ENCODE assay signal across 10 cellular contexts in genomic region chr19:52191951-52192350, GRCh38. TPM values are rescaled to one million over a fixed set of nuclear protein-coding genes. Genes with fewer than 3 reads are reported as not detected.
A peak's percentile ranks its signal among the peaks of the same experiment; 100 is the strongest.
DNase-seq lines count a peak whose midpoint lies in the region; ATAC-seq and TF ChIP-seq lines count a peak whose summit lies in the region.
"Had no signal": no experiment of that assay in that cellular context is flagged by ENCODE, and none has a peak within 500 bp of the region (broad histone marks: within the 10 kb centered on the region; RNA-seq: fewer than 3 reads in every experiment).

No MANE protein-coding gene starts in this region.

- H3F3A ChIP-seq in OCI-LY1 (ENCODE audit: insufficient read depth, low read length) = no peaks in the 10 kb centered on the region

- peaks cover 24% of the 10 kb centered on the region for H3K4me1 ChIP-seq in OCI-LY1 (ENCODE audit: insufficient read depth, low read length, severe bottlenecking)
- peaks cover 3 to 7% of the 10 kb centered on the region in 2 donors for H3K4me1 ChIP-seq in esophagus (ENCODE audit: control insufficient read depth in 2 of 2, insufficient read depth in 2 of 2, low read length in 1 of 2)

- CTCF ChIA-PET in Calu3 (lab: Charles Lee) = no interaction called here

- peaks cover 55% of the 10 kb centered on the region for H3K36me3 ChIP-seq in OCI-LY1 (ENCODE audit: insufficient read depth, low read length)
- H3K36me3 ChIP-seq in esophagus (ENCODE audit: control insufficient read depth in 2 of 2, insufficient read depth in 2 of 2, low read length in 1 of 2) = peaks cover 6 to 9% of the 10 kb centered on the region in 2 donors

- DNase-seq in Calu3 (no peak), osteocyte (ENCODE audit: extremely low spot score, unreplicated experiment) (no peak), SW 1271 (lab: John Stamatoyannopoulos, UW) (no peak), omental fat pad (ENCODE audit: low spot score) (no peak), left lobe of liver (ENCODE audit: low spot score) (no peak), SHP77 (lab: John Stamatoyannopoulos, UW) (no peak)
- DNase-seq: islet precursor cell, KBM-7 had no signal

- H2AFZ ChIP-seq in OCI-LY1 (ENCODE audit: low read length) = no peak overlapping the region

- ATAC-seq in omental fat pad (ENCODE audit: low FRiP score) = no peak
- ATAC-seq in left lobe of liver = no peak

- H3K4me3 Mint-ChIP-seq in Calu3 (ENCODE audit: low read depth, unreplicated experiment) = peak overlapping the region; percentile 97
- peak overlapping the region; percentile 98 for H3K4me3 Mint-ChIP-seq in osteocyte (ENCODE audit: unreplicated experiment)

- H4K20me1 ChIP-seq in OCI-LY1 (ENCODE audit: insufficient read depth, low read length) = no peaks in the 10 kb centered on the region

- no peaks in the 10 kb centered on the region for H3K9me2 ChIP-seq in OCI-LY1 (ENCODE audit: low read depth, low read length)

- peak overlapping the region; percentile 93 for H3K4me2 ChIP-seq in OCI-LY1 (ENCODE audit: low read length)

- H3K79me2 ChIP-seq in OCI-LY1 (ENCODE audit: insufficient read depth, low read length) = peaks cover 62% of the 10 kb centered on the region

- H3K9ac ChIP-seq in OCI-LY1 (ENCODE audit: low read length) = peak overlapping the region; percentile 98

- intact Hi-C loops in Calu3 (cut with micrococcal nuclease; ENCODE audit: unreplicated experiment) = no loop called here

- H3K27me3 Mint-ChIP-seq in Calu3 (ENCODE audit: unreplicated experiment) (no peaks in the 10 kb centered on the region), osteocyte (ENCODE audit: unreplicated experiment) (no peaks in the 10 kb centered on the region)

- BruUV-seq in Calu3 (replicated peaks; lab: Mats Ljungman, UMichigan) = no TSS peak

- TF ChIP-seq CTCF in Calu3 (IDR thresholded peaks at IDR 0.05; ENCODE audit: unreplicated experiment) (no peak), OCI-LY1 (IDR thresholded peaks at IDR 0.05; ENCODE audit: low read length) (no peak), osteocyte (IDR thresholded peaks at IDR 0.05) (no peak), omental fat pad (IDR thresholded peaks at IDR 0.05) (no peak)

- WGBS in esophagus, 2 donors = 51 to 52% methylated on average over 2 of the region's 2 CpGs

- H3K9me3 Mint-ChIP-seq in Calu3 (ENCODE audit: low read depth, unreplicated experiment) (peaks cover 14% of the 10 kb centered on the region), osteocyte (ENCODE audit: unreplicated experiment) (no peaks in the 10 kb centered on the region)

- H3K36me3 Mint-ChIP-seq in Calu3 (ENCODE audit: insufficient read depth, unreplicated experiment) (peaks cover 71% of the 10 kb centered on the region), osteocyte (ENCODE audit: unreplicated experiment) (peaks cover 30% of the 10 kb centered on the region)

- H3K27ac ChIP-seq in OCI-LY1 (ENCODE audit: low read depth, low read length, poor library complexity, severe bottlenecking) (no peak overlapping the region), esophagus (ENCODE audit: low read depth in 2 of 2, low read length in 1 of 2) (peak overlapping the region; percentile 33 to 76)

- H3K27me3 ChIP-seq in OCI-LY1 (ENCODE audit: insufficient read depth, low read length) = no peaks in the 10 kb centered on the region
- H3K27me3 ChIP-seq in esophagus (ENCODE audit: control insufficient read depth in 1 of 2, insufficient read depth in 2 of 2, low read length in 2 of 2) = no peaks in the 10 kb centered on the region

- H3K27ac Mint-ChIP-seq in Calu3 (ENCODE audit: unreplicated experiment) (peak overlapping the region; percentile 100), osteocyte (ENCODE audit: unreplicated experiment) (peak overlapping the region; percentile 36)

- H3K9me3 ChIP-seq in OCI-LY1 (ENCODE audit: low read length) (no peaks in the 10 kb centered on the region), esophagus (ENCODE audit: control insufficient read depth in 2 of 2, insufficient read depth in 1 of 2, low read depth in 1 of 2, low read length in 1 of 2) (no peaks in the 10 kb centered on the region)

- H3K4me3 ChIP-seq in OCI-LY1 (ENCODE audit: low read depth, low read length, poor library complexity, severe bottlenecking) = peak overlapping the region; percentile 91
- H3K4me3 ChIP-seq in esophagus (ENCODE audit: low read depth in 1 of 2, low read length in 2 of 2) = no peak overlapping the region

- H3K4me1 Mint-ChIP-seq in Calu3 (ENCODE audit: low read depth, unreplicated experiment) = peaks cover 23% of the 10 kb centered on the region
- H3K4me1 Mint-ChIP-seq in osteocyte (ENCODE audit: unreplicated experiment) = peaks cover 37% of the 10 kb centered on the region

RNA-seq across cellular contexts. Expression of gene PPP2R1A, which starts 2.1 kb away (rescaled TPM):
- total RNA-seq in Calu3 (2022) (288 and 291 TPM in 2 replicates), osteocyte (257 and 269 TPM in 2 replicates), omental fat pad (100 to 1,000 TPM; 141 to 162 (median 156) TPM), left lobe of liver (68.4 TPM)
- polyA plus RNA-seq in esophagus = 100 to 1,000 TPM; 108 to 130 TPM

RNA-seq across cellular contexts. Expression of gene ZNF836, which starts 20.5 kb away (rescaled TPM):
- 11.3 and 12.0 TPM in 2 replicates for total RNA-seq in Calu3 (2022)
- 1 to 10 TPM; 3.0 to 4.4 TPM for polyA plus RNA-seq in esophagus
- 19.0 and 19.1 TPM in 2 replicates for total RNA-seq in osteocyte
- 10 to 100 TPM in 1 of 4 donors, 1 to 10 TPM in 3; 5.8 to 15.1 (median 7.3) TPM for total RNA-seq in omental fat pad
- total RNA-seq in left lobe of liver = 2.6 TPM

RNA-seq across cellular contexts. Expression of gene ZNF616, which starts 52.2 kb away (rescaled TPM):
- total RNA-seq in Calu3 (2022) = 8.9 and 9.2 TPM in 2 replicates
- 1 to 10 TPM; 1.4 to 1.7 TPM for polyA plus RNA-seq in esophagus
- 15.0 and 16.5 TPM in 2 replicates for total RNA-seq in osteocyte
- total RNA-seq in omental fat pad = 1 to 10 TPM; 3.0 to 7.1 (median 6.1) TPM
- 3.9 TPM for total RNA-seq in left lobe of liver
